21 cellular contexts compared by ENCODE assay signal in the genomic region with DNA sequence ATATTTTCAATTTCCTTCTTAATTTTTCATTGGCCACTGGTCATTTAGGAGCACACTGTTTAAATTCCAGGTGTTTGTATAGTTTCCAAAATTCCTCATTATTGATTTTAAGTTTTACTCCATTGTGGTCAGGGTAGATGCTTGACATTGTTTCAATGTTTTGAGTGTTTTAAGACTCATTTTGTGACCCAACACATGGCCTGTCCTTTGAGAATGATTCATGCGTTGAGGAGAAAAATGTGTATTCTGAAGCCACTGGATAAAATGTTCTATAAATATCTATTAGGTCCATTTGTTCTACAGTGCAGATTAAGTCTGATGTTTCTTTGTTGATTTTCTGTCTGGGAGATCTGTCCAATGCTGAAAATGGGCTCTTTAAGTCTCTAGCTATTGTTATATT. TPM values are rescaled to one million over a fixed set of nuclear protein-coding genes. Genes with fewer than 3 reads are reported as not detected.
DNase-seq lines count a peak whose midpoint lies in the region; ATAC-seq and TF ChIP-seq lines count a peak whose summit lies in the region.
"Had no signal": no experiment of that assay in that cellular context is flagged by ENCODE, and none has a peak within 500 bp of the region (broad histone marks: within the 10 kb centered on the region; RNA-seq: fewer than 3 reads in every experiment).

No MANE protein-coding gene starts in this region.

- H2BK120ac ChIP-seq in IMR-90 (ENCODE audit: low read depth, low read length): no peak overlapping the region

- no CpG with 5 or more reads among the region's 1 CpG for WGBS in IMR-90 (ENCODE audit: extremely low coverage in 2 of 2, insufficient read length in 1 of 2), 2 experiments
- 8 to 22% methylated on average over 1 of the region's 1 CpG for WGBS in aorta, 2 donors

- 0 out of 2 replicates have a peak, but pooled peaks cover 4% of the 10 kb centered on the region for H3K9me3 ChIP-seq in IMR-90 (ENCODE audit: control insufficient read depth, insufficient read depth, low read length)
- peaks cover 5% of the 10 kb centered on the region for H3K9me3 ChIP-seq in aorta (ENCODE audit: control insufficient read depth, low read length)
- H3K9me3 ChIP-seq: BE2C had no signal

- H3K4me1 ChIP-seq in IMR-90 (ENCODE audit: control insufficient read depth, insufficient read depth, low read length) (no peaks in the 10 kb centered on the region), aorta (ENCODE audit: control insufficient read depth in 1 of 2, insufficient read depth in 2 of 2, low read length in 2 of 2) (no peaks in the 10 kb centered on the region)
- H3K4me1 ChIP-seq: BE2C had no signal

- no peak overlapping the region for H3K56ac ChIP-seq in IMR-90 (ENCODE audit: extremely low read depth, insufficient read depth, low read length)

- no TSS peak for BruUV-seq in IMR-90 (replicated peaks; lab: Mats Ljungman, UMichigan)

- H2BK20ac ChIP-seq in IMR-90 (ENCODE audit: low read depth, low read length): no peak overlapping the region

- in situ Hi-C loops in IMR-90 (cut with MboI; ENCODE audit: low sequenced_read_pairs): no loop called here
- in situ Hi-C loops in ACHN (cut with HindIII; ENCODE audit: low pct_ligation_motif_present, low pct_unique_long_range_greater_than_20kb, low sequenced_read_pairs): no loop called here

- H2BK15ac ChIP-seq in IMR-90 (ENCODE audit: low read depth, low read length): no peak overlapping the region

- H3K79me1 ChIP-seq in IMR-90 (ENCODE audit: low read depth in 1 of 2, low read length in 2 of 2): no peaks in the 10 kb centered on the region

- no peak overlapping the region for H3K23ac ChIP-seq in IMR-90 (ENCODE audit: low read depth, low read length)

- no peak overlapping the region for H3K4me3 ChIP-seq in AG10803 (ENCODE audit: low read length)
- no peak overlapping the region for H3K4me3 ChIP-seq in IMR-90 (ENCODE audit: insufficient read depth, low read depth, low read length)
- H3K4me3 ChIP-seq in fibroblast of the aortic adventitia (ENCODE audit: low read depth, low read length): no peak overlapping the region
- no peak overlapping the region for H3K4me3 ChIP-seq in aorta (ENCODE audit: low read length in 2 of 2)
- H3K4me3 ChIP-seq: GM23338, MG63, PC-9 had no signal

- ATAC-seq in IMR-90 (ENCODE audit: low read depth) (no peak), HG03378 (IDR thresholded peaks at IDR 0.05; ENCODE audit: unreplicated experiment) (no peak), aorta (ENCODE audit: low FRiP score) (no peak)
- ATAC-seq: GM23338 had no signal

- no peaks in the 10 kb centered on the region for H3K36me3 ChIP-seq in IMR-90 (ENCODE audit: control insufficient read depth, insufficient read depth, low read length)
- H3K36me3 ChIP-seq in aorta (ENCODE audit: control insufficient read depth in 1 of 2, insufficient read depth in 2 of 2, low read length in 1 of 2): no peaks in the 10 kb centered on the region
- H3K36me3 ChIP-seq: BE2C, MG63 had no signal

- TF ChIP-seq CTCF in AG10803 (conservative IDR thresholded peaks at IDR 0.05; ENCODE audit: low read length) (no peak), IMR-90 (conservative IDR thresholded peaks at IDR 0.05; ENCODE audit: low read depth, low read length) (no peak), fibroblast of the aortic adventitia (IDR thresholded peaks at IDR 0.05; ENCODE audit: insufficient read depth, low read length) (no peak)

- no peaks in the 10 kb centered on the region for H3K9me1 ChIP-seq in IMR-90 (ENCODE audit: insufficient read depth, low read length)

- POLR2A ChIA-PET in IMR-90 (lab: Charles Lee; ENCODE audit: unreplicated experiment): interaction anchor here (0.6 kb wide), 2 partner anchors 232 to 1938 kb away, joined by 6 read pairs; no protein-coding TSS in a partner anchor

- H4K5ac ChIP-seq in IMR-90 (ENCODE audit: low read depth, low read length): no peak overlapping the region

- H3K27me3 ChIP-seq in IMR-90 (ENCODE audit: control insufficient read depth, insufficient read depth, low read length): no peaks in the 10 kb centered on the region
- H3K27me3 ChIP-seq in aorta (ENCODE audit: control insufficient read depth in 1 of 2, insufficient read depth in 2 of 2, low read length in 1 of 2): no peaks in the 10 kb centered on the region
- H3K27me3 ChIP-seq: BE2C, MG63 had no signal

- no peak overlapping the region for H3K14ac ChIP-seq in IMR-90 (replicated peaks; ENCODE audit: low read depth, low read length)

- H2AFZ ChIP-seq in IMR-90 (replicated peaks; ENCODE audit: low read length, poor library complexity): no peak overlapping the region
- H2AFZ ChIP-seq: GM23338, PC-9 had no signal

- H3K9ac ChIP-seq in IMR-90 (ENCODE audit: low read depth, low read length): no peak overlapping the region

- dilution Hi-C loops in IMR-90 (cut with HindIII; ENCODE audit: low sequenced_read_pairs, unreplicated experiment): no loop called here

- TF ChIP-seq POLR2A in IMR-90 (IDR thresholded peaks at IDR 0.05; ENCODE audit: low read depth, low read length): no peak

- no peaks in the 10 kb centered on the region for H4K20me1 ChIP-seq in IMR-90 (ENCODE audit: insufficient read depth, low read length)

- H3K4ac ChIP-seq in IMR-90 (ENCODE audit: low read depth, low read length): no peak overlapping the region

- no peak overlapping the region for H3K4me2 ChIP-seq in IMR-90 (ENCODE audit: low read depth, low read length)
- H3K4me2 ChIP-seq: GM23338, PC-9 had no signal

- no peak for TF ChIP-seq RAD21 in IMR-90 (IDR thresholded peaks at IDR 0.05; ENCODE audit: low read length)

- no peak overlapping the region for H4K8ac ChIP-seq in IMR-90 (ENCODE audit: low read depth in 2 of 2, low read length in 2 of 2)

- no peak overlapping the region for H3K18ac ChIP-seq in IMR-90 (ENCODE audit: low read depth, low read length)

- H4K91ac ChIP-seq in IMR-90 (ENCODE audit: insufficient read depth, low read depth, low read length): no peak overlapping the region

- H2AK5ac ChIP-seq in IMR-90 (ENCODE audit: low read depth, low read length): no peak overlapping the region

- H3K27ac ChIP-seq in IMR-90 (ENCODE audit: insufficient read depth, low read length): no peak overlapping the region
- H3K27ac ChIP-seq in aorta (ENCODE audit: low read depth in 1 of 2, low read length in 2 of 2): no peak overlapping the region
- H3K27ac ChIP-seq: 22Rv1, PC-9 had no signal

- H2BK5ac ChIP-seq in IMR-90 (ENCODE audit: low read depth, low read length, poor library complexity, severe bottlenecking): no peak overlapping the region

- no peak overlapping the region for H2AK9ac ChIP-seq in IMR-90 (replicated peaks; ENCODE audit: low read depth, low read length, poor library complexity)

- DNase-seq in AG10803 (ENCODE audit: low read depth) (peak; percentile 74), IMR-90 (peak; percentile 19), astrocyte of the hippocampus (ENCODE audit: low read depth, low spot score) (peak; percentile 23), fibroblast of the aortic adventitia (ENCODE audit: low read depth) (peak; percentile 40), aorta (no peak), HT-29 (ENCODE audit: low spot score) (no peak), ACHN (no peak)
- DNase-seq: BE2C; Caco-2; CD4-positive, alpha-beta T cell; DMS153; MG63; NCI-H1048; NCI-H1436; NCI-H1930; NCI-H345; NCI-H526; PC-9 had no signal

- intact Hi-C loops in IMR-90 (cut with micrococcal nuclease): no loop called here
- intact Hi-C loops in aorta (cut with DNase I): no loop called here

- CTCF ChIA-PET in IMR-90 (lab: Yijun Ruan, JAX): interaction anchor here (0.6 kb wide), 1 partner anchor 372 kb away, joined by 3 read pairs; no protein-coding TSS in a partner anchor

TF ChIP-seq in IMR-90, 13 proteins besides CTCF, POLR2A, EP300 and RAD21:
- TF ChIP-seq USF2 (IDR thresholded peaks at IDR 0.05; ENCODE audit: low read depth, low read length) (no peak), MAZ (IDR thresholded peaks at IDR 0.05; ENCODE audit: borderline replicate concordance, low read depth, low read length) (no peak), RFX5 (IDR thresholded peaks at IDR 0.05; ENCODE audit: low read depth, low read length) (no peak), CHD1 (IDR thresholded peaks at IDR 0.05; ENCODE audit: low read depth, low read length) (no peak), SMC3 (IDR thresholded peaks at IDR 0.05; ENCODE audit: low read depth, low read length) (no peak), CEBPB (IDR thresholded peaks at IDR 0.05; ENCODE audit: low read depth, low read length) (no peak), FOS (IDR thresholded peaks at IDR 0.05; ENCODE audit: low read depth, low read length) (no peak)

RNA-seq across cellular contexts. Expression of gene FNIP1, which starts 24.4 kb away (rescaled TPM):
- total RNA-seq in IMR-90 (2012; rRNA removed) (34.1 and 40.0 TPM in 2 replicates), fibroblast of the aortic adventitia (ENCODE audit: low replicate concordance) (99.9 and 125 TPM in 2 replicates), aorta (10 to 100 TPM; 43.2 to 50.0 TPM)
- polyA plus RNA-seq in IMR-90 (2012; rRNA removed) (4.8 and 5.6 TPM in 2 replicates), aorta (1 to 10 TPM; 4.0 to 5.9 TPM)
- polyA plus RNA-seq in IMR-90 (2012; cell fraction: cytosol; rRNA removed): 1.5 TPM in 2 replicates
- 4.6 and 15.7 TPM in 2 replicates for polyA plus RNA-seq in IMR-90 (2012; cell fraction: nucleus; rRNA removed; ENCODE audit: low replicate concordance)
- total RNA-seq in HT-29 (2014; rRNA removed; shearing (Covaris generic)): 20.8 and 22.1 TPM in 2 replicates

Comparison
In these comparisons a context has a peak if more than half of its experiments do, and no peak if none do; other contexts are left out.
1. DNase-seq: peak in AG10803 (single experiment), IMR-90 (single experiment), astrocyte of the hippocampus (single experiment) and fibroblast of the aortic adventitia (single experiment); none in aorta (0 of 2), HT-29 (single experiment) and ACHN (single experiment).